Comparison of ENCODE assay signal across 1 cellular context in the genomic region with DNA sequence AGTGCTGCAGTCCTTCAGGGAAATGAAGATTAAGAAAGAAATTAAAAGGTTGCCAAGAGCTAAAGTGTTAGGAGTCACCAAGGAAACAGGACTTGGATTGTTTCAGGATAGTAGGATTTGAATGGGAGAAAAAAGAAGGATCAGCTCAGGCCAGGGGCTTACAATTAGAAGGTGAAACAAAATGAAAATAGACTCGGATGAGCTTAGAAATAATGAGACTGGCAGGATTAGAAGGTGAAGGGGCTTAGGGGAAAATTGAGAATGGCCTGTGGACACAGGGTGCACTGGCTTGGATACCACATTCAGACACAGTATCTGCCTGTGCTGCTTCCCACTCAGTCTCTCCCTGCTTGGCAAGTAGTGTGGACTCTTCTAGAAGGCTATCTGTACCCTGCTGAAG.
TF ChIP-seq lines count a peak whose summit lies in the region.

No MANE protein-coding gene starts in this region.

TF ChIP-seq in GM23338, 12 proteins besides CTCF, POLR2A, EP300 and RAD21 (continued from another document):
- TF ChIP-seq CREB1 (CRISPR knock-in tag; IDR thresholded peaks at IDR 0.05; ENCODE audit: low read depth) (no peak), ZNF331 (CRISPR knock-in tag; IDR thresholded peaks at IDR 0.05; ENCODE audit: low read depth) (no peak), EZH2phosphoT487 (IDR thresholded peaks at IDR 0.05; ENCODE audit: unreplicated experiment) (no peak), JUNB (IDR thresholded peaks at IDR 0.05; ENCODE audit: unreplicated experiment) (no peak), POLR2AphosphoS5 (IDR thresholded peaks at IDR 0.05; ENCODE audit: low read depth) (no peak)
- TF ChIP-seq, protein P1, sequence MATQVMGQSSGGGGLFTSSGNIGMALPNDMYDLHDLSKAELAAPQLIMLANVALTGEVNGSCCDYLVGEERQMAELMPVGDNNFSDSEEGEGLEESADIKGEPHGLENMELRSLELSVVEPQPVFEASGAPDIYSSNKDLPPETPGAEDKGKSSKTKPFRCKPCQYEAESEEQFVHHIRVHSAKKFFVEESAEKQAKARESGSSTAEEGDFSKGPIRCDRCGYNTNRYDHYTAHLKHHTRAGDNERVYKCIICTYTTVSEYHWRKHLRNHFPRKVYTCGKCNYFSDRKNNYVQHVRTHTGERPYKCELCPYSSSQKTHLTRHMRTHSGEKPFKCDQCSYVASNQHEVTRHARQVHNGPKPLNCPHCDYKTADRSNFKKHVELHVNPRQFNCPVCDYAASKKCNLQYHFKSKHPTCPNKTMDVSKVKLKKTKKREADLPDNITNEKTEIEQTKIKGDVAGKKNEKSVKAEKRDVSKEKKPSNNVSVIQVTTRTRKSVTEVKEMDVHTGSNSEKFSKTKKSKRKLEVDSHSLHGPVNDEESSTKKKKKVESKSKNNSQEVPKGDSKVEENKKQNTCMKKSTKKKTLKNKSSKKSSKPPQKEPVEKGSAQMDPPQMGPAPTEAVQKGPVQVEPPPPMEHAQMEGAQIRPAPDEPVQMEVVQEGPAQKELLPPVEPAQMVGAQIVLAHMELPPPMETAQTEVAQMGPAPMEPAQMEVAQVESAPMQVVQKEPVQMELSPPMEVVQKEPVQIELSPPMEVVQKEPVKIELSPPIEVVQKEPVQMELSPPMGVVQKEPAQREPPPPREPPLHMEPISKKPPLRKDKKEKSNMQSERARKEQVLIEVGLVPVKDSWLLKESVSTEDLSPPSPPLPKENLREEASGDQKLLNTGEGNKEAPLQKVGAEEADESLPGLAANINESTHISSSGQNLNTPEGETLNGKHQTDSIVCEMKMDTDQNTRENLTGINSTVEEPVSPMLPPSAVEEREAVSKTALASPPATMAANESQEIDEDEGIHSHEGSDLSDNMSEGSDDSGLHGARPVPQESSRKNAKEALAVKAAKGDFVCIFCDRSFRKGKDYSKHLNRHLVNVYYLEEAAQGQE (IDR thresholded peaks at IDR 0.05; ENCODE audit: unreplicated experiment) = no peak
- TF ChIP-seq, protein P2, sequence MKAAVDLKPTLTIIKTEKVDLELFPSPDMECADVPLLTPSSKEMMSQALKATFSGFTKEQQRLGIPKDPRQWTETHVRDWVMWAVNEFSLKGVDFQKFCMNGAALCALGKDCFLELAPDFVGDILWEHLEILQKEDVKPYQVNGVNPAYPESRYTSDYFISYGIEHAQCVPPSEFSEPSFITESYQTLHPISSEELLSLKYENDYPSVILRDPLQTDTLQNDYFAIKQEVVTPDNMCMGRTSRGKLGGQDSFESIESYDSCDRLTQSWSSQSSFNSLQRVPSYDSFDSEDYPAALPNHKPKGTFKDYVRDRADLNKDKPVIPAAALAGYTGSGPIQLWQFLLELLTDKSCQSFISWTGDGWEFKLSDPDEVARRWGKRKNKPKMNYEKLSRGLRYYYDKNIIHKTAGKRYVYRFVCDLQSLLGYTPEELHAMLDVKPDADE (IDR thresholded peaks at IDR 0.05) = no peak
